1 cellular context compared by ENCODE assay signal in genomic region chr19:2061093-2061935, GRCh38.
TF ChIP-seq lines count a peak whose summit lies in the region.

No MANE protein-coding gene starts in this region.

TF ChIP-seq in H1, 55 proteins besides CTCF, POLR2A, EP300 and RAD21:
- TF ChIP-seq USF2 (IDR thresholded peaks at IDR 0.05; ENCODE audit: low read length) (no peak), RFX5 (IDR thresholded peaks at IDR 0.05; ENCODE audit: borderline replicate concordance, low read depth, low read length) (peak; percentile 75; the same call in 1 of the 2 replicates), SP1 (IDR thresholded peaks at IDR 0.05; ENCODE audit: low read depth, low read length) (peak; percentile 76; the same call in 1 of the 2 replicates), KDM1A (IDR thresholded peaks at IDR 0.05; ENCODE audit: borderline replicate concordance, low read length) (no peak), TBP (IDR thresholded peaks at IDR 0.05; ENCODE audit: low read depth, low read length) (peak; percentile 81), SP4 (IDR thresholded peaks at IDR 0.05; ENCODE audit: low read length) (no peak), MAX (IDR thresholded peaks at IDR 0.05) (peak; percentile 80), HDAC2 (IDR thresholded peaks at IDR 0.05; ENCODE audit: borderline replicate concordance in 1 of 2, low read depth in 2 of 2, low read length in 2 of 2) (no peak; a peak in 1 of 4 replicates), GTF2F1 (IDR thresholded peaks at IDR 0.05; ENCODE audit: borderline replicate concordance, low read depth, low read length) (no peak), NRF1 (IDR thresholded peaks at IDR 0.05; ENCODE audit: low read depth, low read length) (peak; percentile 84), RBBP5 (IDR thresholded peaks at IDR 0.05; ENCODE audit: borderline replicate concordance, low read depth, low read length) (0 out of 2 replicates have a peak, but pooled peaks have one; percentile 60), SAP30 (IDR thresholded peaks at IDR 0.05; ENCODE audit: insufficient read depth, insufficient replicate concordance, low read length) (no peak), CBX5 (IDR thresholded peaks at IDR 0.05; ENCODE audit: low read depth, low read length) (no peak), PHF8 (conservative IDR thresholded peaks at IDR 0.05; ENCODE audit: low read depth, low read length) (peak; percentile 73), GABPA (IDR thresholded peaks at IDR 0.05; ENCODE audit: borderline replicate concordance, insufficient read depth, low read length) (0 out of 2 replicates have a peak, but pooled peaks have one; percentile 42), CHD2 (IDR thresholded peaks at IDR 0.05; ENCODE audit: low read length) (0 out of 2 replicates have a peak, but pooled peaks have one; percentile 42), TAF1 (IDR thresholded peaks at IDR 0.05; ENCODE audit: low read depth, low read length) (peak; percentile 73), POU5F1 (IDR thresholded peaks at IDR 0.05; ENCODE audit: low read depth, low read length) (no peak), FOSL1 (IDR thresholded peaks at IDR 0.05; ENCODE audit: insufficient read depth, low read depth, low read length) (no peak), BRCA1 (IDR thresholded peaks at IDR 0.05; ENCODE audit: low read depth, low read length) (no peak), CHD7 (IDR thresholded peaks at IDR 0.05; ENCODE audit: insufficient replicate concordance, low read length) (no peak), POLR2AphosphoS5 (IDR thresholded peaks at IDR 0.05; ENCODE audit: low read depth, low read length) (peak; percentile 78), CREB1 (IDR thresholded peaks at IDR 0.05) (peak; percentile 69), CEBPB (IDR thresholded peaks at IDR 0.05; ENCODE audit: low read depth, low read length) (peak; percentile 68), E2F6 (IDR thresholded peaks at IDR 0.05) (peak; percentile 55; the same call in 1 of the 2 replicates), KDM5A (IDR thresholded peaks at IDR 0.05; ENCODE audit: low read length) (no peak), KDM4A (IDR thresholded peaks at IDR 0.05; ENCODE audit: low read depth, low read length, severe bottlenecking) (peak; percentile 22), SIX5 (IDR thresholded peaks at IDR 0.05; ENCODE audit: low read depth, low read length) (no peak)
